Comparison of ENCODE assay signal across 8 cellular contexts in genomic region chr11:59158206-59159068, GRCh38.
A peak's percentile ranks its signal among the peaks of the same experiment; 100 is the strongest.
DNase-seq lines count a peak whose midpoint lies in the region; ATAC-seq and TF ChIP-seq lines count a peak whose summit lies in the region.

No MANE protein-coding gene starts in this region.

- TF ChIP-seq POLR2A in GM18505 (IDR thresholded peaks at IDR 0.05; ENCODE audit: borderline replicate concordance, extremely low read depth, insufficient read depth, insufficient read length): no peak

- H3K36me3 ChIP-seq in brain microvascular endothelial cell (replicated peaks): no peaks in the 10 kb centered on the region

- H3K27ac ChIP-seq in brain microvascular endothelial cell: no peak overlapping the region

- ATAC-seq in GM18505 (IDR thresholded peaks at IDR 0.05; ENCODE audit: unreplicated experiment): peak; percentile 80
- peak; percentile 88 for ATAC-seq in HG02870 (IDR thresholded peaks at IDR 0.05; ENCODE audit: unreplicated experiment)

- in situ Hi-C loops in brain microvascular endothelial cell (cut with HindIII; ENCODE audit: low pct_ligation_motif_present, low sequenced_read_pairs): no loop called here

- DNase-seq in AG08395 (ENCODE audit: low spot score): peak; percentile 80
- DNase-seq in NCI-H1417 (lab: John Stamatoyannopoulos, UW): peak; percentile 62 to 88 (median 73)
- DNase-seq in T-helper 1 cell: peak in 4 of 5 donors; percentile 37 to 71 (median 52)
- DNase-seq in brain microvascular endothelial cell: peak; percentile 66
- peak; percentile 85 for DNase-seq in inferior parietal cortex (ENCODE audit: extremely low spot score)
- DNase-seq in stimulated activated CD4-positive, alpha-beta T cell treated with anti-CD3 and anti-CD28 coated beads, Interleukin-1b, Interleukin-23, amount 100 ng/mL, for 4 hours (ENCODE audit: low read depth in 2 of 2): peak; percentile 24 to 61

- H3K27me3 ChIP-seq in brain microvascular endothelial cell (replicated peaks): no peaks in the 10 kb centered on the region

- no peak overlapping the region for H3K4me3 ChIP-seq in brain microvascular endothelial cell (ENCODE audit: low read depth, low read length)

- peak; percentile 83 for TF ChIP-seq CTCF in brain microvascular endothelial cell (IDR thresholded peaks at IDR 0.05; ENCODE audit: low read depth, low read length, missing control alignments)
